Comparison of ENCODE assay signal across 15 cellular contexts in the genomic region with DNA sequence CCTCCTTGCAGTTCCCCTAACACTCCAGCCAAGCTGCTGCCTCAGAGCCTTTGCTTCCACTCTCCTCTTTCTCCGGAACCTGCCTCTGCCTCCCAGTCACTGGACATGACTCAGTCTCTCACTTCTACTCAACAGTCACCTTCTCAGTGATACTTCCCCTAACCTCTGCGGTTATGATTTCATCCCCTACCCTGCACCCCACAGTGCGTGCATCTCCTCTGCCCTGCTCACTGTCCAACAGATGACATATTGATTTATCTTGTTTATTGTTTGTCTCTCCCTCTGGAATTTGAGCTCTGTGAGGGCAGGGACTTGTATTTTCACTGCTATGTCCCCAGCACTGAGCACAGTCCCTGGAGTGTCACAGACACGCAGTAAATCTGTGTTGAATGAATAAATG.
DNase-seq lines count a peak whose midpoint lies in the region; ATAC-seq and TF ChIP-seq lines count a peak whose summit lies in the region.
"Had no signal": no experiment of that assay in that cellular context is flagged by ENCODE, and none has a peak within 500 bp of the region (broad histone marks: within the 10 kb centered on the region; RNA-seq: fewer than 3 reads in every experiment).

No MANE protein-coding gene starts in this region.

- no peak overlapping the region for H3K27ac Mint-ChIP-seq in T-helper 2 cell treated with Interferon-gamma antibody and Interleukin-4, amounts not matched to agents 5 μg/mL and 100 μg/mL, for 36 hours
- H3K27ac Mint-ChIP-seq: brain had no signal

- no peaks in the 10 kb centered on the region for H3K9me3 ChIP-seq in liver (ENCODE audit: control insufficient read depth in 4 of 4, low read length in 3 of 4)
- H3K9me3 ChIP-seq: transverse colon had no signal

- ATAC-seq in HG03571 (IDR thresholded peaks at IDR 0.05; ENCODE audit: unreplicated experiment), result no peak

- peaks cover 19% of the 10 kb centered on the region for H3K4me1 Mint-ChIP-seq in T-helper 2 cell treated with Interferon-gamma antibody and Interleukin-4, amounts not matched to agents 5 μg/mL and 100 μg/mL, for 36 hours (ENCODE audit: low read depth)

- peak; percentile 41 for DNase-seq in stimulated activated CD4-positive, alpha-beta T cell treated with anti-CD3 and anti-CD28 coated beads, Interleukin-15, amount 100 ng/mL, for 24 hours
- no peak for DNase-seq in stimulated activated CD4-positive, alpha-beta T cell treated with anti-CD3 and anti-CD28 coated beads, Interleukin-12 subunit alpha, Interleukin-12 subunit beta, amount 100 ng/mL, for 4 hours
- DNase-seq in T-helper 2 cell treated with Interferon-gamma antibody and Interleukin-4, amounts not matched to agents 5 μg/mL and 100 μg/mL, for 36 hours (ENCODE audit: low spot score), result peak; percentile 49
- DNase-seq in HK-2 (ENCODE audit: unreplicated experiment), result no peak
- DNase-seq in NOMO-1 treated with DMSO at 0.1 percent for 48 hours (lab: John Stamatoyannopoulos, UW; ENCODE audit: unreplicated experiment), result no peak
- no peak for DNase-seq in NCI-H2029 (lab: John Stamatoyannopoulos, UW)
- DNase-seq: DND-41, mesendoderm, occipital lobe, transverse colon had no signal

- no peaks in the 10 kb centered on the region for H3K36me3 ChIP-seq in liver (ENCODE audit: control insufficient read depth in 4 of 4, insufficient read depth in 3 of 4, low read depth in 1 of 4, low read length in 3 of 4)
- H3K36me3 ChIP-seq: transverse colon had no signal

- peaks cover 35% of the 10 kb centered on the region for H3K27me3 Mint-ChIP-seq in T-helper 2 cell treated with Interferon-gamma antibody and Interleukin-4, amounts not matched to agents 5 μg/mL and 100 μg/mL, for 36 hours (ENCODE audit: low read depth)

- H3K9ac ChIP-seq in liver (ENCODE audit: low read depth in 1 of 2, low read length in 2 of 2), result no peak overlapping the region

- no peaks in the 10 kb centered on the region for H3K27me3 ChIP-seq in liver (ENCODE audit: control insufficient read depth in 4 of 4, insufficient read depth in 4 of 4, low read length in 3 of 4)

- TF ChIP-seq RAD21 in liver (IDR thresholded peaks at IDR 0.05), result peak; percentile 34 to 58

- peaks cover 12 to 65% (median 44%) of the 10 kb centered on the region in 4 donors for H3K4me1 ChIP-seq in liver (ENCODE audit: control insufficient read depth in 4 of 4, insufficient read depth in 4 of 4, low read length in 3 of 4)

- no peak overlapping the region for H3K4me3 Mint-ChIP-seq in T-helper 2 cell treated with Interferon-gamma antibody and Interleukin-4, amounts not matched to agents 5 μg/mL and 100 μg/mL, for 36 hours
- H3K4me3 Mint-ChIP-seq: brain had no signal

- no peak for TF ChIP-seq CTCF in liver (IDR thresholded peaks at IDR 0.05; ENCODE audit: low read depth, low read length, missing input control)

- 40% methylated on average over 4 of the region's 4 CpGs for WGBS in liver

- no peaks in the 10 kb centered on the region for H3K36me3 Mint-ChIP-seq in T-helper 2 cell treated with Interferon-gamma antibody and Interleukin-4, amounts not matched to agents 5 μg/mL and 100 μg/mL, for 36 hours (ENCODE audit: low read depth)
- H3K36me3 Mint-ChIP-seq: brain had no signal

- no peaks in the 10 kb centered on the region for H3K9me3 Mint-ChIP-seq in T-helper 2 cell treated with Interferon-gamma antibody and Interleukin-4, amounts not matched to agents 5 μg/mL and 100 μg/mL, for 36 hours

- peak overlapping the region; percentile 74 to 85 for H3K27ac ChIP-seq in liver (ENCODE audit: low read depth in 1 of 2, low read length in 2 of 2)
- H3K27ac ChIP-seq: HL-60, skin epidermis, transverse colon had no signal

- H3K4me3 ChIP-seq in liver (ENCODE audit: low read depth in 1 of 3, low read length in 3 of 3), result no peak overlapping the region
- H3K4me3 ChIP-seq: skin epidermis, transverse colon had no signal

TF ChIP-seq in liver, 16 proteins besides CTCF, POLR2A, EP300 and RAD21:
- TF ChIP-seq FOXA2 (IDR thresholded peaks at IDR 0.05), result peak; percentile 80
- TF ChIP-seq, protein P1, sequence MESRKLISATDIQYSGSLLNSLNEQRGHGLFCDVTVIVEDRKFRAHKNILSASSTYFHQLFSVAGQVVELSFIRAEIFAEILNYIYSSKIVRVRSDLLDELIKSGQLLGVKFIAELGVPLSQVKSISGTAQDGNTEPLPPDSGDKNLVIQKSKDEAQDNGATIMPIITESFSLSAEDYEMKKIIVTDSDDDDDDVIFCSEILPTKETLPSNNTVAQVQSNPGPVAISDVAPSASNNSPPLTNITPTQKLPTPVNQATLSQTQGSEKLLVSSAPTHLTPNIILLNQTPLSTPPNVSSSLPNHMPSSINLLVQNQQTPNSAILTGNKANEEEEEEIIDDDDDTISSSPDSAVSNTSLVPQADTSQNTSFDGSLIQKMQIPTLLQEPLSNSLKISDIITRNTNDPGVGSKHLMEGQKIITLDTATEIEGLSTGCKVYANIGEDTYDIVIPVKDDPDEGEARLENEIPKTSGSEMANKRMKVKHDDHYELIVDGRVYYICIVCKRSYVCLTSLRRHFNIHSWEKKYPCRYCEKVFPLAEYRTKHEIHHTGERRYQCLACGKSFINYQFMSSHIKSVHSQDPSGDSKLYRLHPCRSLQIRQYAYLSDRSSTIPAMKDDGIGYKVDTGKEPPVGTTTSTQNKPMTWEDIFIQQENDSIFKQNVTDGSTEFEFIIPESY (IDR thresholded peaks at IDR 0.05), result peak; percentile 47
- TF ChIP-seq YY1 (IDR thresholded peaks at IDR 0.05), result peak; percentile 84
- TF ChIP-seq, protein P2, sequence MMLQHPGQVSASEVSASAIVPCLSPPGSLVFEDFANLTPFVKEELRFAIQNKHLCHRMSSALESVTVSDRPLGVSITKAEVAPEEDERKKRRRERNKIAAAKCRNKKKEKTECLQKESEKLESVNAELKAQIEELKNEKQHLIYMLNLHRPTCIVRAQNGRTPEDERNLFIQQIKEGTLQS (IDR thresholded peaks at IDR 0.05), result no peak
- no peak for TF ChIP-seq NR2F2 (IDR thresholded peaks at IDR 0.05)
- TF ChIP-seq SP1 (IDR thresholded peaks at IDR 0.05), result peak; percentile 93
- peak in 1 of 2 donors; percentile 24 for TF ChIP-seq EGR1 (IDR thresholded peaks at IDR 0.05; ENCODE audit: low read depth in 2 of 2)
- TF ChIP-seq RXRA (IDR thresholded peaks at IDR 0.05), result peak; percentile 84 to 88
- TF ChIP-seq HNF4A (conservative IDR thresholded peaks at IDR 0.05), result peak; percentile 86 to 90
- TF ChIP-seq GABPA (IDR thresholded peaks at IDR 0.05 in 1 of 2, conservative IDR thresholded peaks at IDR 0.05 in 1 of 2), result no peak
- peak in 1 of 2 donors; percentile 58 for TF ChIP-seq JUND (IDR thresholded peaks at IDR 0.05)
- no peak for TF ChIP-seq TAF1 (conservative IDR thresholded peaks at IDR 0.05)
- TF ChIP-seq, protein P3, sequence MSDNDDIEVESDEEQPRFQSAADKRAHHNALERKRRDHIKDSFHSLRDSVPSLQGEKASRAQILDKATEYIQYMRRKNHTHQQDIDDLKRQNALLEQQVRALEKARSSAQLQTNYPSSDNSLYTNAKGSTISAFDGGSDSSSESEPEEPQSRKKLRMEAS (IDR thresholded peaks at IDR 0.05), result peak; percentile 77
- TF ChIP-seq, protein P4, sequence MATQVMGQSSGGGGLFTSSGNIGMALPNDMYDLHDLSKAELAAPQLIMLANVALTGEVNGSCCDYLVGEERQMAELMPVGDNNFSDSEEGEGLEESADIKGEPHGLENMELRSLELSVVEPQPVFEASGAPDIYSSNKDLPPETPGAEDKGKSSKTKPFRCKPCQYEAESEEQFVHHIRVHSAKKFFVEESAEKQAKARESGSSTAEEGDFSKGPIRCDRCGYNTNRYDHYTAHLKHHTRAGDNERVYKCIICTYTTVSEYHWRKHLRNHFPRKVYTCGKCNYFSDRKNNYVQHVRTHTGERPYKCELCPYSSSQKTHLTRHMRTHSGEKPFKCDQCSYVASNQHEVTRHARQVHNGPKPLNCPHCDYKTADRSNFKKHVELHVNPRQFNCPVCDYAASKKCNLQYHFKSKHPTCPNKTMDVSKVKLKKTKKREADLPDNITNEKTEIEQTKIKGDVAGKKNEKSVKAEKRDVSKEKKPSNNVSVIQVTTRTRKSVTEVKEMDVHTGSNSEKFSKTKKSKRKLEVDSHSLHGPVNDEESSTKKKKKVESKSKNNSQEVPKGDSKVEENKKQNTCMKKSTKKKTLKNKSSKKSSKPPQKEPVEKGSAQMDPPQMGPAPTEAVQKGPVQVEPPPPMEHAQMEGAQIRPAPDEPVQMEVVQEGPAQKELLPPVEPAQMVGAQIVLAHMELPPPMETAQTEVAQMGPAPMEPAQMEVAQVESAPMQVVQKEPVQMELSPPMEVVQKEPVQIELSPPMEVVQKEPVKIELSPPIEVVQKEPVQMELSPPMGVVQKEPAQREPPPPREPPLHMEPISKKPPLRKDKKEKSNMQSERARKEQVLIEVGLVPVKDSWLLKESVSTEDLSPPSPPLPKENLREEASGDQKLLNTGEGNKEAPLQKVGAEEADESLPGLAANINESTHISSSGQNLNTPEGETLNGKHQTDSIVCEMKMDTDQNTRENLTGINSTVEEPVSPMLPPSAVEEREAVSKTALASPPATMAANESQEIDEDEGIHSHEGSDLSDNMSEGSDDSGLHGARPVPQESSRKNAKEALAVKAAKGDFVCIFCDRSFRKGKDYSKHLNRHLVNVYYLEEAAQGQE (IDR thresholded peaks at IDR 0.05), result peak; percentile 51
- peak; percentile 60 for TF ChIP-seq FOXA1 (IDR thresholded peaks at IDR 0.05)
- TF ChIP-seq HNF4G (IDR thresholded peaks at IDR 0.05), result peak; percentile 68

Comparison
In these comparisons a context has a peak if more than half of its experiments do, and no peak if none do; other contexts are left out.
1. DNase-seq: peak in stimulated activated CD4-positive, alpha-beta T cell treated with anti-CD3 and anti-CD28 coated beads, Interleukin-15, amount 100 ng/mL, for 24 hours (single experiment) and T-helper 2 cell treated with Interferon-gamma antibody and Interleukin-4, amounts not matched to agents 5 μg/mL and 100 μg/mL, for 36 hours (single experiment); none in stimulated activated CD4-positive, alpha-beta T cell treated with anti-CD3 and anti-CD28 coated beads, Interleukin-12 subunit alpha, Interleukin-12 subunit beta, amount 100 ng/mL, for 4 hours (single experiment), HK-2 (single experiment), NOMO-1 treated with DMSO at 0.1 percent for 48 hours (single experiment) and NCI-H2029 (single experiment).